In genomic region chr2:233481368-233482142, GRCh38 we compare ENCODE assay signal across 15 cellular contexts.
DNase-seq lines count a peak whose midpoint lies in the region; ATAC-seq and TF ChIP-seq lines count a peak whose summit lies in the region.
"Had no signal": no experiment of that assay in that cellular context is flagged by ENCODE, and none has a peak within 500 bp of the region (broad histone marks: within the 10 kb centered on the region; RNA-seq: fewer than 3 reads in every experiment).

No MANE protein-coding gene starts in this region.

- H3K4me1 Mint-ChIP-seq in T-helper 2 cell treated with Interferon-gamma antibody and Interleukin-4, amounts not matched to agents 5 μg/mL and 100 μg/mL, for 36 hours (ENCODE audit: low read depth), result no peaks in the 10 kb centered on the region
- H3K4me1 Mint-ChIP-seq in activated naive CD4-positive, alpha-beta T cell treated with anti-CD3 and anti-CD28 coated beads, Interleukin-2, amount 10 ng/mL, durations not matched to agents 7 days and 5 days, result no peaks in the 10 kb centered on the region

- H3K36me3 ChIP-seq in osteoblast (ENCODE audit: insufficient read depth, low read length) (peaks cover 66% of the 10 kb centered on the region), vagina (peaks cover 0 to 50% of the 10 kb centered on the region in 2 donors)

- H3K27ac ChIP-seq in osteoblast (ENCODE audit: low read depth, low read length), result no peak overlapping the region
- no peak overlapping the region for H3K27ac ChIP-seq in vagina
- H3K27ac ChIP-seq: cardiac muscle cell, SK-N-MC had no signal

- TF ChIP-seq CTCF in epithelial cell of esophagus (IDR thresholded peaks at IDR 0.05; ENCODE audit: insufficient read depth, low read depth, low read length, missing control alignments), result no peak
- no peak for TF ChIP-seq CTCF in osteoblast (IDR thresholded peaks at IDR 0.05; ENCODE audit: extremely low read depth, low read depth, low read length)
- no peak for TF ChIP-seq CTCF in vagina (IDR thresholded peaks at IDR 0.05)

- H3K27ac Mint-ChIP-seq in T-helper 2 cell treated with Interferon-gamma antibody and Interleukin-4, amounts not matched to agents 5 μg/mL and 100 μg/mL, for 36 hours, result no peak overlapping the region
- H3K27ac Mint-ChIP-seq in activated naive CD4-positive, alpha-beta T cell treated with anti-CD3 and anti-CD28 coated beads, Interleukin-2, amount 50 U/mL, for 72 hours, result no peak overlapping the region
- no peak overlapping the region for H3K27ac Mint-ChIP-seq in activated naive CD4-positive, alpha-beta T cell treated with anti-CD3 and anti-CD28 coated beads, Interleukin-2, amount 10 ng/mL, durations not matched to agents 7 days and 5 days

- intact Hi-C loops in vagina (cut with DNase I), result no loop called here

- H3K9me3 ChIP-seq in osteoblast (ENCODE audit: low read depth, low read length), result no peaks in the 10 kb centered on the region
- no peaks in the 10 kb centered on the region for H3K9me3 ChIP-seq in vagina

- H3K27me3 ChIP-seq in osteoblast (ENCODE audit: insufficient read depth, low read length) (no peaks in the 10 kb centered on the region), vagina (no peaks in the 10 kb centered on the region)
- H3K27me3 ChIP-seq: cardiac muscle cell had no signal

- peaks cover 2% of the 10 kb centered on the region for H4K20me1 ChIP-seq in osteoblast (ENCODE audit: insufficient read depth, low read length)

- H3K4me1 ChIP-seq in osteoblast (ENCODE audit: insufficient read depth, low read length), result peaks cover 7% of the 10 kb centered on the region
- no peaks in the 10 kb centered on the region for H3K4me1 ChIP-seq in vagina

- H3K36me3 Mint-ChIP-seq in T-helper 2 cell treated with Interferon-gamma antibody and Interleukin-4, amounts not matched to agents 5 μg/mL and 100 μg/mL, for 36 hours (ENCODE audit: low read depth), result peaks cover 1% of the 10 kb centered on the region
- H3K36me3 Mint-ChIP-seq in activated naive CD4-positive, alpha-beta T cell treated with anti-CD3 and anti-CD28 coated beads, Interleukin-2, amount 50 U/mL, for 72 hours, result no peaks in the 10 kb centered on the region
- H3K36me3 Mint-ChIP-seq in activated naive CD4-positive, alpha-beta T cell treated with anti-CD3 and anti-CD28 coated beads, Interleukin-2, amount 10 ng/mL, durations not matched to agents 7 days and 5 days, result peaks cover 5% of the 10 kb centered on the region

- no peak for TF ChIP-seq POLR2A in vagina (IDR thresholded peaks at IDR 0.05)

- H3K4me3 ChIP-seq in epithelial cell of esophagus (ENCODE audit: low read length) (no peak overlapping the region), osteoblast (ENCODE audit: insufficient read depth, low read length) (no peak overlapping the region), vagina (no peak overlapping the region)
- H3K4me3 ChIP-seq: cardiac muscle cell, SK-N-MC had no signal

- no peak for ATAC-seq in activated naive CD4-positive, alpha-beta T cell treated with anti-CD3 and anti-CD28 coated beads, Interleukin-2, amount 50 U/mL, for 72 hours

- CTCF ChIA-PET in activated naive CD4-positive, alpha-beta T cell treated with anti-CD3 and anti-CD28 coated beads, Interleukin-2, amount 10 ng/mL, durations not matched to agents 7 days and 5 days (lab: Charles Lee), result no interaction called here

- no peak overlapping the region for H2AFZ ChIP-seq in osteoblast (ENCODE audit: low read length)

- no peak overlapping the region for H3K4me3 Mint-ChIP-seq in T-helper 2 cell treated with Interferon-gamma antibody and Interleukin-4, amounts not matched to agents 5 μg/mL and 100 μg/mL, for 36 hours
- H3K4me3 Mint-ChIP-seq in activated naive CD4-positive, alpha-beta T cell treated with anti-CD3 and anti-CD28 coated beads, Interleukin-2, amount 10 ng/mL, durations not matched to agents 7 days and 5 days, result no peak overlapping the region
- H3K4me3 Mint-ChIP-seq: activated T-cell treated with anti-CD3 and anti-CD28 coated beads, Interleukin-2, amount 50 U/mL, for 4 hours had no signal

- H3K79me2 ChIP-seq in osteoblast (ENCODE audit: insufficient read depth, low read length), result no peaks in the 10 kb centered on the region

- DNase-seq in T-helper 2 cell treated with Interferon-gamma antibody and Interleukin-4, amounts not matched to agents 5 μg/mL and 100 μg/mL, for 36 hours (ENCODE audit: low spot score), result peak; percentile 0
- DNase-seq in T-helper 2 cell, result no peak
- peak; percentile 68 for DNase-seq in epithelial cell of esophagus (ENCODE audit: low read depth)
- peak; percentile 53 for DNase-seq in osteoblast (ENCODE audit: insufficient read length, low spot score, missing footprints)
- DNase-seq in vagina (ENCODE audit: extremely low spot score in 2 of 2), result peak; percentile 87 to 96
- no peak for DNase-seq in activated naive CD4-positive, alpha-beta T cell treated with anti-CD3 and anti-CD28 coated beads, Interleukin-2, amount 50 U/mL, for 72 hours (ENCODE audit: low spot score in 2 of 2)
- no peak for DNase-seq in activated naive CD4-positive, alpha-beta T cell treated with anti-CD3 and anti-CD28 coated beads, Interleukin-2, amount 10 ng/mL, durations not matched to agents 7 days and 5 days
- DNase-seq in NCI-H446 treated with DMSO at 0.1 percent for 48 hours (lab: John Stamatoyannopoulos, UW), result no peak
- DNase-seq: ACHN; activated T-cell treated with anti-CD3 and anti-CD28 coated beads, Interleukin-2, amount 50 U/mL, for 4 hours; Kasumi-1; kidney; nucleus accumbens had no signal

- H3K9me3 Mint-ChIP-seq in T-helper 2 cell treated with Interferon-gamma antibody and Interleukin-4, amounts not matched to agents 5 μg/mL and 100 μg/mL, for 36 hours, result no peaks in the 10 kb centered on the region
- H3K9me3 Mint-ChIP-seq in activated naive CD4-positive, alpha-beta T cell treated with anti-CD3 and anti-CD28 coated beads, Interleukin-2, amount 50 U/mL, for 72 hours, result no peaks in the 10 kb centered on the region
- H3K9me3 Mint-ChIP-seq in activated naive CD4-positive, alpha-beta T cell treated with anti-CD3 and anti-CD28 coated beads, Interleukin-2, amount 10 ng/mL, durations not matched to agents 7 days and 5 days, result no peaks in the 10 kb centered on the region
- H3K9me3 Mint-ChIP-seq: activated T-cell treated with anti-CD3 and anti-CD28 coated beads, Interleukin-2, amount 50 U/mL, for 4 hours had no signal

- H3K27me3 Mint-ChIP-seq in T-helper 2 cell treated with Interferon-gamma antibody and Interleukin-4, amounts not matched to agents 5 μg/mL and 100 μg/mL, for 36 hours (ENCODE audit: low read depth), result no peaks in the 10 kb centered on the region
- no peaks in the 10 kb centered on the region for H3K27me3 Mint-ChIP-seq in activated naive CD4-positive, alpha-beta T cell treated with anti-CD3 and anti-CD28 coated beads, Interleukin-2, amount 10 ng/mL, durations not matched to agents 7 days and 5 days

- no peak overlapping the region for H3K4me2 ChIP-seq in osteoblast (ENCODE audit: insufficient read depth, low read length)

Comparison
In these comparisons a context has a peak if more than half of its experiments do, and no peak if none do; other contexts are left out.
1. DNase-seq: peak in T-helper 2 cell treated with Interferon-gamma antibody and Interleukin-4, amounts not matched to agents 5 μg/mL and 100 μg/mL, for 36 hours (single experiment), epithelial cell of esophagus (single experiment), osteoblast (single experiment) and vagina (2 of 2); none in T-helper 2 cell (0 of 5), activated naive CD4-positive, alpha-beta T cell treated with anti-CD3 and anti-CD28 coated beads, Interleukin-2, amount 50 U/mL, for 72 hours (0 of 2), activated naive CD4-positive, alpha-beta T cell treated with anti-CD3 and anti-CD28 coated beads, Interleukin-2, amount 10 ng/mL, durations not matched to agents 7 days and 5 days (single experiment) and NCI-H446 treated with DMSO at 0.1 percent for 48 hours (single experiment).